In genomic region chr4:57410331-57411052, GRCh38 we compare ENCODE assay signal across 1 cellular context.
TF ChIP-seq lines count a peak whose summit lies in the region.

No MANE protein-coding gene starts in this region.

TF ChIP-seq in GM23338, 12 proteins besides CTCF, POLR2A, EP300 and RAD21 (continued from another document):
- TF ChIP-seq ZNF462 (CRISPR knock-in tag; IDR thresholded peaks at IDR 0.05) (no peak), ZNF114 (CRISPR knock-in tag; IDR thresholded peaks at IDR 0.05) (no peak), CREB1 (CRISPR knock-in tag; IDR thresholded peaks at IDR 0.05; ENCODE audit: low read depth) (no peak), ZNF331 (CRISPR knock-in tag; IDR thresholded peaks at IDR 0.05; ENCODE audit: low read depth) (no peak), JUNB (IDR thresholded peaks at IDR 0.05; ENCODE audit: unreplicated experiment) (no peak), STAT1 (IDR thresholded peaks at IDR 0.05; ENCODE audit: unreplicated experiment) (no peak), EZH2 (IDR thresholded peaks at IDR 0.05; ENCODE audit: low read depth, unreplicated experiment) (no peak), POLR2AphosphoS5 (IDR thresholded peaks at IDR 0.05; ENCODE audit: low read depth) (no peak), EZH2phosphoT487 (IDR thresholded peaks at IDR 0.05; ENCODE audit: unreplicated experiment) (no peak)
TF ChIP-seq in GM23338: peak in this region for 0.
